In genomic region chr4:99946346-99947189, GRCh38 we compare ENCODE assay signal across 8 cellular contexts. TPM values are rescaled to one million over a fixed set of nuclear protein-coding genes. Genes with fewer than 3 reads are reported as not detected.
A peak's percentile ranks its signal among the peaks of the same experiment; 100 is the strongest.
DNase-seq lines count a peak whose midpoint lies in the region; ATAC-seq and TF ChIP-seq lines count a peak whose summit lies in the region.

DNAJB14 (minus strand) TSS chr4:99946618; CDS start chr4:99946571, 47 bp downstream.

- H2AFZ ChIP-seq in ACC112 (ENCODE audit: low read length, unreplicated experiment), result peak within 1 kb of the TSS; percentile 37

- no peaks in the 10 kb centered on the region for H3K9me3 ChIP-seq in left lung

- peaks cover 39% of the 10 kb centered on the region for H3K4me1 Mint-ChIP-seq in activated CD4-positive, alpha-beta T cell treated with anti-CD3 and anti-CD28 coated beads, Interleukin-2, amount 10 ng/mL, durations not matched to agents 24 days and 14 days

- TF ChIP-seq CTCF in left lung (IDR thresholded peaks at IDR 0.05), result no peak

- TF ChIP-seq POLR2A in GM18526 (IDR thresholded peaks at IDR 0.05; ENCODE audit: extremely low read depth, insufficient read length), result peak; percentile 44

- peaks cover 32% of the 10 kb centered on the region for H3K4me1 ChIP-seq in ACC112 (ENCODE audit: control insufficient read depth, insufficient read depth, low read length, unreplicated experiment)
- H3K4me1 ChIP-seq in left lung, result peaks cover 13 to 69% of the 10 kb centered on the region in 2 donors

- H3K9me3 Mint-ChIP-seq in activated CD4-positive, alpha-beta T cell treated with anti-CD3 and anti-CD28 coated beads, Interleukin-2, amount 10 ng/mL, durations not matched to agents 24 days and 14 days, result no peaks in the 10 kb centered on the region

- ATAC-seq in HG03064 (IDR thresholded peaks at IDR 0.05; ENCODE audit: low read depth, unreplicated experiment), result peak; percentile 40
- ATAC-seq in left lung, result peak; percentile 64

- peaks cover 81% of the 10 kb centered on the region for H3K79me2 ChIP-seq in ACC112 (ENCODE audit: control insufficient read depth, insufficient read depth, low read length, unreplicated experiment)

- H3K4me3 Mint-ChIP-seq in activated CD4-positive, alpha-beta T cell treated with anti-CD3 and anti-CD28 coated beads, Interleukin-2, amount 10 ng/mL, durations not matched to agents 24 days and 14 days, result peak within 1 kb of the TSS; percentile 99

- no peaks in the 10 kb centered on the region for H3K27me3 Mint-ChIP-seq in activated CD4-positive, alpha-beta T cell treated with anti-CD3 and anti-CD28 coated beads, Interleukin-2, amount 10 ng/mL, durations not matched to agents 24 days and 14 days

- DNase-seq in NCI-H446 (lab: John Stamatoyannopoulos, UW) (peak; percentile 12 to 74), dedifferentiated amniotic fluid mesenchymal stem cell (ENCODE audit: extremely low spot score) (peak; percentile 38), left lung (peak; percentile 85 to 97)
- DNase-seq in activated CD4-positive, alpha-beta T cell treated with anti-CD3 and anti-CD28 coated beads, Interleukin-2, amount 10 ng/mL, durations not matched to agents 24 days and 14 days, result peak; percentile 96
- DNase-seq in stimulated activated CD4-positive, alpha-beta T cell treated with anti-CD3 and anti-CD28 coated beads, Interleukin-2, amount 100 ng/mL, for 48 hours, result peak; percentile 67 to 74

- H3K4me3 ChIP-seq in ACC112 (ENCODE audit: low read depth, low read length), result peak within 1 kb of the TSS; percentile 86
- peak within 1 kb of the TSS; percentile 90 to 95 for H3K4me3 ChIP-seq in left lung

- intact Hi-C loops in activated CD4-positive, alpha-beta T cell treated with anti-CD3 and anti-CD28 coated beads, Interleukin-2, amount 10 ng/mL, durations not matched to agents 24 days and 14 days (cut with micrococcal nuclease), result loop anchor here (1.0 to 5.0 kb wide), 5 partner anchors 131 to 1344 kb away; partner anchors contain the start of gene METAP1
- intact Hi-C loops in left lung (cut with DNase I), result loop anchor here in 1 of 2 donors (5.0 to 10.0 kb wide), 3 partner anchors 52 to 384 kb away; partner anchors contain the start of genes DAPP1, LAMTOR3 and TRMT10A

- H3K36me3 Mint-ChIP-seq in activated CD4-positive, alpha-beta T cell treated with anti-CD3 and anti-CD28 coated beads, Interleukin-2, amount 10 ng/mL, durations not matched to agents 24 days and 14 days (ENCODE audit: low read depth), result peaks cover 38% of the 10 kb centered on the region

- peaks cover 30% of the 10 kb centered on the region for H3K36me3 ChIP-seq in ACC112 (ENCODE audit: insufficient read depth, low read length)
- H3K36me3 ChIP-seq in left lung, result peaks cover 0 to 10% of the 10 kb centered on the region in 2 donors

- H3K27ac ChIP-seq in ACC112 (ENCODE audit: low read depth, low read length) (peak within 1 kb of the TSS; percentile 92), left lung (peak within 1 kb of the TSS; percentile 95 to 96)

- H3K27ac Mint-ChIP-seq in activated CD4-positive, alpha-beta T cell treated with anti-CD3 and anti-CD28 coated beads, Interleukin-2, amount 10 ng/mL, durations not matched to agents 24 days and 14 days, result peak within 1 kb of the TSS; percentile 98

- no peaks in the 10 kb centered on the region for H3K27me3 ChIP-seq in ACC112 (ENCODE audit: insufficient read depth, low read length)
- H3K27me3 ChIP-seq in left lung, result no peaks in the 10 kb centered on the region

RNA-seq across cellular contexts. Expression of gene DNAJB14, which starts in this region (rescaled TPM):
- total RNA-seq in activated CD4-positive, alpha-beta T cell treated with anti-CD3 and anti-CD28 coated beads, Interleukin-2, amount 10 ng/mL, durations not matched to agents 24 days and 14 days, result 49.2 and 49.8 TPM in 2 replicates
- total RNA-seq in left lung, result 10 to 100 TPM; 44.7 to 60.3 TPM

Comparison
In these comparisons a context has a peak if more than half of its experiments do, and no peak if none do; other contexts are left out.
1. Peak in every context shown above with its lines: DNase-seq, ATAC-seq, H3K4me3 ChIP-seq and H3K27ac ChIP-seq.
2. DNase-seq: peak in every context shown above with its lines; median percentile 96 in activated CD4-positive, alpha-beta T cell treated with anti-CD3 and anti-CD28 coated beads, Interleukin-2, amount 10 ng/mL, durations not matched to agents 24 days and 14 days; 91 in left lung; 70 in stimulated activated CD4-positive, alpha-beta T cell treated with anti-CD3 and anti-CD28 coated beads, Interleukin-2, amount 100 ng/mL, for 48 hours; 43 in NCI-H446; 38 in dedifferentiated amniotic fluid mesenchymal stem cell.